In the genomic region with DNA sequence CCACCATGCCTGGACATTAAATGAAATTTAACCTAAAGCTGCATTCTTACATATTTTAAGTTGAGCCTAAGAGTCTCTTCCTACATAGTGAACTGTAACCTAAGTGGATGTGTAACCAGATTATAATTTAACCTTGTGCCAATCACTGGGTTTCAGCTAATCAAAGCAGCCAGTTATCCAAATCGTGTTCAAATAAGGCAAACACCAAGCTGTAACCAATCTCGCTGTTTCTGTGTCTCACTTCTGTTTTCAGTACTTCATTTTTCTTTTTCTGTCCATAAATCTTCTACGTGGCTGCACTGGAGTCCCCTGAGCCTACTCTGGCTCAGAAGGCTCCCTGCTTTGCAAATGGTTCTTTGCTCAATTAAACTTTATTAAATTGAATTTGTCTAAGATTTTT, we compare ENCODE assay signal across 31 cellular contexts.
"Had no signal": no experiment of that assay in that cellular context is flagged by ENCODE, and none has a peak within 500 bp of the region (broad histone marks: within the 10 kb centered on the region; RNA-seq: fewer than 3 reads in every experiment).

No MANE protein-coding gene starts in this region.

- H3K36me3 ChIP-seq: ascending aorta, breast epithelium, cardiac muscle cell, colonic mucosa, esophagus squamous epithelium, gastroesophageal sphincter, heart right ventricle had no signal

- H3K27me3 ChIP-seq: ascending aorta, breast epithelium, cardiac muscle cell, colonic mucosa, esophagus squamous epithelium, gastroesophageal sphincter, heart right ventricle had no signal

- DNase-seq: activated CD4-positive, alpha-beta memory T cell treated with anti-CD3 and anti-CD28 coated beads, Interleukin-2, amount 10 ng/mL, durations not matched to agents 7 days and 5 days; activated CD4-positive, alpha-beta T cell treated with anti-CD3 and anti-CD28 coated beads for 4 hours; activated CD4-positive, alpha-beta T cell treated with anti-CD3 and anti-CD28 coated beads, Interleukin-2, amount 10 ng/mL, durations not matched to agents 7 days and 5 days; activated CD4-positive, alpha-beta T cell treated with anti-CD3 and anti-CD28 coated beads, Interleukin-2, amount 50 U/mL, for 4 hours; activated CD4-positive, CD25-positive, alpha-beta regulatory T cell; activated CD4-positive, CD25-positive, alpha-beta regulatory T cell treated with anti-CD3 and anti-CD28 coated beads, Interleukin-2, amount 50 U/mL, for 72 hours; activated CD8-positive, alpha-beta memory T cell treated with anti-CD3 and anti-CD28 coated beads, Interleukin-2, amount 50 U/mL, for 48 hours; activated gamma-delta T cell; activated naive CD4-positive, alpha-beta T cell; activated naive CD4-positive, alpha-beta T cell treated with anti-CD3 and anti-CD28 coated beads, Interleukin-2, amount 10 ng/mL, durations not matched to agents 7 days and 5 days; activated naive CD8-positive, alpha-beta T cell treated with anti-CD3 and anti-CD28 coated beads, Interleukin-2, amount 10 ng/mL, durations not matched to agents 7 days and 5 days; activated T-cell treated with anti-CD3 and anti-CD28 coated beads for 4 hours; activated T-cell treated with anti-CD3 and anti-CD28 coated beads, Interleukin-2, amount 50 U/mL, for 24 hours; activated T-cell treated with anti-CD3 and anti-CD28 coated beads, Interleukin-2, amount 50 U/mL, for 72 hours; central memory CD4-positive, alpha-beta T cell; cerebellar nuclear complex; colonic mucosa; effector CD8-positive, alpha-beta T cell; esophagus squamous epithelium; foreskin melanocyte; heart right ventricle; T-helper 2 cell had no signal

- H3K4me3 Mint-ChIP-seq: activated CD4-positive, alpha-beta memory T cell treated with anti-CD3 and anti-CD28 coated beads, Interleukin-2, amount 10 ng/mL, durations not matched to agents 7 days and 5 days; activated CD4-positive, alpha-beta T cell treated with anti-CD3 and anti-CD28 coated beads, Interleukin-2, amount 10 ng/mL, durations not matched to agents 7 days and 5 days; activated naive CD4-positive, alpha-beta T cell treated with anti-CD3 and anti-CD28 coated beads, Interleukin-2, amount 10 ng/mL, durations not matched to agents 7 days and 5 days; activated naive CD8-positive, alpha-beta T cell treated with anti-CD3 and anti-CD28 coated beads, Interleukin-2, amount 10 ng/mL, durations not matched to agents 7 days and 5 days; activated T-cell treated with anti-CD3 and anti-CD28 coated beads, Interleukin-2, amount 50 U/mL, for 24 hours; activated T-cell treated with anti-CD3 and anti-CD28 coated beads, Interleukin-2, amount 50 U/mL, for 72 hours; brain had no signal

- H3K27me3 Mint-ChIP-seq: activated CD4-positive, alpha-beta memory T cell treated with anti-CD3 and anti-CD28 coated beads, Interleukin-2, amount 10 ng/mL, durations not matched to agents 7 days and 5 days; activated CD4-positive, alpha-beta T cell treated with anti-CD3 and anti-CD28 coated beads, Interleukin-2, amount 10 ng/mL, durations not matched to agents 7 days and 5 days; activated naive CD4-positive, alpha-beta T cell treated with anti-CD3 and anti-CD28 coated beads, Interleukin-2, amount 10 ng/mL, durations not matched to agents 7 days and 5 days; activated naive CD8-positive, alpha-beta T cell treated with anti-CD3 and anti-CD28 coated beads, Interleukin-2, amount 10 ng/mL, durations not matched to agents 7 days and 5 days; activated T-cell treated with anti-CD3 and anti-CD28 coated beads, Interleukin-2, amount 50 U/mL, for 24 hours; brain had no signal

- H3K4me1 Mint-ChIP-seq: activated CD4-positive, alpha-beta memory T cell treated with anti-CD3 and anti-CD28 coated beads, Interleukin-2, amount 10 ng/mL, durations not matched to agents 7 days and 5 days; activated CD4-positive, alpha-beta T cell treated with anti-CD3 and anti-CD28 coated beads, Interleukin-2, amount 10 ng/mL, durations not matched to agents 7 days and 5 days; activated naive CD4-positive, alpha-beta T cell treated with anti-CD3 and anti-CD28 coated beads, Interleukin-2, amount 10 ng/mL, durations not matched to agents 7 days and 5 days; activated naive CD8-positive, alpha-beta T cell treated with anti-CD3 and anti-CD28 coated beads, Interleukin-2, amount 10 ng/mL, durations not matched to agents 7 days and 5 days; brain had no signal

- H3K9me3 ChIP-seq: colonic mucosa, esophagus squamous epithelium had no signal

- H3K4me1 ChIP-seq: ascending aorta, breast epithelium, colonic mucosa, esophagus squamous epithelium, gastroesophageal sphincter, heart right ventricle had no signal

- ATAC-seq: activated naive CD4-positive, alpha-beta T cell treated with anti-CD3 and anti-CD28 coated beads, Interleukin-2, amount 50 U/mL, for 72 hours; activated T-cell treated with anti-CD3 and anti-CD28 coated beads, Interleukin-2, amount 50 U/mL, for 72 hours; gastroesophageal sphincter; heart right ventricle had no signal

- FAIRE-seq: endometrium, endothelial cell of umbilical vein had no signal

- H3K27ac Mint-ChIP-seq: activated CD4-positive, alpha-beta memory T cell treated with anti-CD3 and anti-CD28 coated beads, Interleukin-2, amount 10 ng/mL, durations not matched to agents 7 days and 5 days; activated CD4-positive, alpha-beta T cell treated with anti-CD3 and anti-CD28 coated beads, Interleukin-2, amount 10 ng/mL, durations not matched to agents 7 days and 5 days; activated naive CD4-positive, alpha-beta T cell treated with anti-CD3 and anti-CD28 coated beads, Interleukin-2, amount 10 ng/mL, durations not matched to agents 7 days and 5 days; activated naive CD4-positive, alpha-beta T cell treated with anti-CD3 and anti-CD28 coated beads, Interleukin-2, amount 50 U/mL, for 72 hours; activated naive CD8-positive, alpha-beta T cell treated with anti-CD3 and anti-CD28 coated beads, Interleukin-2, amount 10 ng/mL, durations not matched to agents 7 days and 5 days; activated T-cell treated with anti-CD3 and anti-CD28 coated beads, Interleukin-2, amount 50 U/mL, for 24 hours; activated T-cell treated with anti-CD3 and anti-CD28 coated beads, Interleukin-2, amount 50 U/mL, for 72 hours; brain had no signal

- H3K36me3 Mint-ChIP-seq: activated naive CD4-positive, alpha-beta T cell treated with anti-CD3 and anti-CD28 coated beads, Interleukin-2, amount 10 ng/mL, durations not matched to agents 7 days and 5 days; activated naive CD8-positive, alpha-beta T cell treated with anti-CD3 and anti-CD28 coated beads, Interleukin-2, amount 10 ng/mL, durations not matched to agents 7 days and 5 days; brain had no signal

- H3K27ac ChIP-seq: ascending aorta, breast epithelium, cardiac muscle cell, colonic mucosa, epithelial cell of prostate, esophagus squamous epithelium, gastroesophageal sphincter, heart right ventricle had no signal

- H3K4me3 ChIP-seq: ascending aorta, breast epithelium, cardiac muscle cell, colonic mucosa, esophagus squamous epithelium, gastroesophageal sphincter, heart right ventricle had no signal

- H3K9me3 Mint-ChIP-seq: activated naive CD8-positive, alpha-beta T cell treated with anti-CD3 and anti-CD28 coated beads, Interleukin-2, amount 10 ng/mL, durations not matched to agents 7 days and 5 days had no signal
